9 cellular contexts compared by ENCODE assay signal in genomic region chr12:83823386-83824045, GRCh38.
DNase-seq lines count a peak whose midpoint lies in the region; ATAC-seq and TF ChIP-seq lines count a peak whose summit lies in the region.
"Had no signal": no experiment of that assay in that cellular context is flagged by ENCODE, and none has a peak within 500 bp of the region (broad histone marks: within the 10 kb centered on the region; RNA-seq: fewer than 3 reads in every experiment).

No MANE protein-coding gene starts in this region.

- H3K4me3 Mint-ChIP-seq in activated T-helper 1 cell treated with anti-CD3 and anti-CD28 coated beads, Interleukin-12 subunit alpha, Interleukin-12 subunit beta, Interleukin-2, Interleukin-4 antibody, amounts not matched to agents 30 ng/mL and 10 ng/mL and 1 ng/mL, durations not matched to agents 14 hours and 24 hours and 36 hours: no peak overlapping the region

- H3K79me1 ChIP-seq in neuronal stem cell (ENCODE audit: low read depth, low read length): no peaks in the 10 kb centered on the region

- H2BK12ac ChIP-seq in neuronal stem cell (ENCODE audit: low read length): no peak overlapping the region

- DNase-seq in NCI-H1417 (lab: John Stamatoyannopoulos, UW) (peak; percentile 16 to 73 (median 36)), NCI-H1417 treated with DMSO at 0.1 percent for 48 hours (lab: John Stamatoyannopoulos, UW) (no peak), colonic mucosa (peak; percentile 20), neuronal stem cell (ENCODE audit: low spot score) (peak; percentile 32)
- no peak for DNase-seq in activated T-helper 1 cell treated with anti-CD3 and anti-CD28 coated beads, Interleukin-12 subunit alpha, Interleukin-12 subunit beta, Interleukin-2, Interleukin-4 antibody, amounts not matched to agents 30 ng/mL and 10 ng/mL and 1 ng/mL, durations not matched to agents 14 hours and 24 hours and 36 hours (ENCODE audit: low spot score)

- H3K18ac ChIP-seq in neuronal stem cell (ENCODE audit: low read length): peak overlapping the region; percentile 88

- H3F3A ChIP-seq in OCI-LY1 (ENCODE audit: insufficient read depth, low read length): no peaks in the 10 kb centered on the region

- no peak overlapping the region for H3K4ac ChIP-seq in neuronal stem cell (ENCODE audit: low read length)

- no peak overlapping the region for H3K27ac ChIP-seq in OCI-LY1 (ENCODE audit: low read depth, low read length, poor library complexity, severe bottlenecking)
- no peak overlapping the region for H3K27ac ChIP-seq in colonic mucosa
- H3K27ac ChIP-seq in neuronal stem cell (replicated peaks; ENCODE audit: low read length): no peak overlapping the region
- H3K27ac ChIP-seq: neutrophil had no signal

- H3K9ac ChIP-seq in OCI-LY1 (ENCODE audit: low read length): no peak overlapping the region
- no peak overlapping the region for H3K9ac ChIP-seq in colonic mucosa (ENCODE audit: low read depth in 2 of 2, low read length in 2 of 2)
- H3K9ac ChIP-seq in neuronal stem cell (ENCODE audit: low read depth, low read length, poor library complexity): no peak overlapping the region

- no peaks in the 10 kb centered on the region for H3K9me2 ChIP-seq in OCI-LY1 (ENCODE audit: low read depth, low read length)

- no peak overlapping the region for H4K8ac ChIP-seq in neuronal stem cell (ENCODE audit: low read depth, low read length)

- no peak overlapping the region for H3K14ac ChIP-seq in neuronal stem cell (ENCODE audit: low read length)

- no peaks in the 10 kb centered on the region for H4K20me1 ChIP-seq in OCI-LY1 (ENCODE audit: insufficient read depth, low read length)

- intact Hi-C loops in colonic mucosa (cut with DNase I): loop anchor here (10.0 kb wide), 1 partner anchor 1139 kb away; the partner anchor contains the start of gene TMTC2
- intact Hi-C loops in activated T-helper 1 cell treated with anti-CD3 and anti-CD28 coated beads, Interleukin-12 subunit alpha, Interleukin-12 subunit beta, Interleukin-2, Interleukin-4 antibody, amounts not matched to agents 30 ng/mL and 10 ng/mL and 1 ng/mL, durations not matched to agents 14 hours and 24 hours and 36 hours (cut with micrococcal nuclease): loop anchor here (1.0 to 10.0 kb wide), 4 partner anchors 681 to 1297 kb away; no protein-coding TSS in a partner anchor

- peak; percentile 92 for ATAC-seq in GM19452 (IDR thresholded peaks at IDR 0.05; ENCODE audit: unreplicated experiment)
- peak; percentile 93 for ATAC-seq in HG03280 (IDR thresholded peaks at IDR 0.05; ENCODE audit: unreplicated experiment)

- H3K4me3 ChIP-seq in OCI-LY1 (ENCODE audit: low read depth, low read length, poor library complexity, severe bottlenecking) (no peak overlapping the region), colonic mucosa (no peak overlapping the region), neuronal stem cell (ENCODE audit: low read length in 2 of 2) (no peak overlapping the region)

- no CpG with 5 or more reads among the region's 8 CpGs for WGBS in neuronal stem cell (ENCODE audit: extremely low coverage in 2 of 2, insufficient read length in 2 of 2, insufficient replicate concordance in 1 of 2), 2 donors

- no peak overlapping the region for H4K91ac ChIP-seq in neuronal stem cell (ENCODE audit: low read depth, low read length, poor library complexity)

- no peak overlapping the region for H2BK5ac ChIP-seq in neuronal stem cell (ENCODE audit: low read length)

- no peaks in the 10 kb centered on the region for H3K36me3 Mint-ChIP-seq in activated T-helper 1 cell treated with anti-CD3 and anti-CD28 coated beads, Interleukin-12 subunit alpha, Interleukin-12 subunit beta, Interleukin-2, Interleukin-4 antibody, amounts not matched to agents 30 ng/mL and 10 ng/mL and 1 ng/mL, durations not matched to agents 14 hours and 24 hours and 36 hours (ENCODE audit: low read depth)

- H3K27me3 Mint-ChIP-seq in activated T-helper 1 cell treated with anti-CD3 and anti-CD28 coated beads, Interleukin-12 subunit alpha, Interleukin-12 subunit beta, Interleukin-2, Interleukin-4 antibody, amounts not matched to agents 30 ng/mL and 10 ng/mL and 1 ng/mL, durations not matched to agents 14 hours and 24 hours and 36 hours (ENCODE audit: insufficient read depth): no peaks in the 10 kb centered on the region

- H3K36me3 ChIP-seq in OCI-LY1 (ENCODE audit: insufficient read depth, low read length): no peaks in the 10 kb centered on the region
- no peaks in the 10 kb centered on the region for H3K36me3 ChIP-seq in colonic mucosa
- no peaks in the 10 kb centered on the region for H3K36me3 ChIP-seq in neuronal stem cell (replicated peaks in 1 of 2; ENCODE audit: control insufficient read depth in 2 of 2, insufficient read depth in 2 of 2, low read length in 2 of 2)
- H3K36me3 ChIP-seq: neutrophil had no signal

- H2BK120ac ChIP-seq in neuronal stem cell (ENCODE audit: low read depth, low read length): no peak overlapping the region

- H3K23ac ChIP-seq in neuronal stem cell (ENCODE audit: low read depth, low read length, poor library complexity): peak overlapping the region; percentile 85

- H2AK5ac ChIP-seq in neuronal stem cell (ENCODE audit: low read depth, low read length): no peak overlapping the region

- no peak overlapping the region for H3K4me2 ChIP-seq in OCI-LY1 (ENCODE audit: low read length)
- H3K4me2 ChIP-seq in neuronal stem cell (ENCODE audit: insufficient read depth, low read length, poor library complexity, severe bottlenecking): no peak overlapping the region

- H3K27me3 ChIP-seq in OCI-LY1 (ENCODE audit: insufficient read depth, low read length) (no peaks in the 10 kb centered on the region), colonic mucosa (no peaks in the 10 kb centered on the region), neuronal stem cell (ENCODE audit: control insufficient read depth in 3 of 3, insufficient read depth in 3 of 3, low read depth in 1 of 3, low read length in 3 of 3) (no peaks in the 10 kb centered on the region)
- H3K27me3 ChIP-seq: neutrophil had no signal

- no peaks in the 10 kb centered on the region for H3K4me1 Mint-ChIP-seq in activated T-helper 1 cell treated with anti-CD3 and anti-CD28 coated beads, Interleukin-12 subunit alpha, Interleukin-12 subunit beta, Interleukin-2, Interleukin-4 antibody, amounts not matched to agents 30 ng/mL and 10 ng/mL and 1 ng/mL, durations not matched to agents 14 hours and 24 hours and 36 hours (ENCODE audit: low read depth)

- H2AFZ ChIP-seq in OCI-LY1 (ENCODE audit: low read length): no peak overlapping the region
- peak overlapping the region; percentile 12 for H2AFZ ChIP-seq in neuronal stem cell (ENCODE audit: low read length)

- H3K27ac Mint-ChIP-seq in activated T-helper 1 cell treated with anti-CD3 and anti-CD28 coated beads, Interleukin-12 subunit alpha, Interleukin-12 subunit beta, Interleukin-2, Interleukin-4 antibody, amounts not matched to agents 30 ng/mL and 10 ng/mL and 1 ng/mL, durations not matched to agents 14 hours and 24 hours and 36 hours: no peak overlapping the region

- no peaks in the 10 kb centered on the region for H3K79me2 ChIP-seq in OCI-LY1 (ENCODE audit: insufficient read depth, low read length)

- no peaks in the 10 kb centered on the region for H3K9me3 Mint-ChIP-seq in activated T-helper 1 cell treated with anti-CD3 and anti-CD28 coated beads, Interleukin-12 subunit alpha, Interleukin-12 subunit beta, Interleukin-2, Interleukin-4 antibody, amounts not matched to agents 30 ng/mL and 10 ng/mL and 1 ng/mL, durations not matched to agents 14 hours and 24 hours and 36 hours

- no peaks in the 10 kb centered on the region for H3K4me1 ChIP-seq in OCI-LY1 (ENCODE audit: insufficient read depth, low read length, severe bottlenecking)
- H3K4me1 ChIP-seq in colonic mucosa: no peaks in the 10 kb centered on the region
- H3K4me1 ChIP-seq in neuronal stem cell (ENCODE audit: control insufficient read depth in 2 of 2, insufficient read depth in 1 of 2, low read depth in 1 of 2, low read length in 2 of 2): no peaks in the 10 kb centered on the region

- no peak overlapping the region for H2BK15ac ChIP-seq in neuronal stem cell (ENCODE audit: low read length)

- no peaks in the 10 kb centered on the region for H3K9me3 ChIP-seq in OCI-LY1 (ENCODE audit: low read length)
- no peaks in the 10 kb centered on the region for H3K9me3 ChIP-seq in colonic mucosa
- H3K9me3 ChIP-seq in neuronal stem cell (replicated peaks in 1 of 2; ENCODE audit: control insufficient read depth in 2 of 2, insufficient read depth in 1 of 2, low read depth in 1 of 2, low read length in 2 of 2): peaks cover 0 to 6% of the 10 kb centered on the region in 2 donors
- H3K9me3 ChIP-seq: neutrophil had no signal

- peak; percentile 80 for TF ChIP-seq CTCF in OCI-LY1 (IDR thresholded peaks at IDR 0.05; ENCODE audit: low read length)
- no peak for TF ChIP-seq CTCF in colonic mucosa (IDR thresholded peaks at IDR 0.05)

Comparison
In these comparisons a context has a peak if more than half of its experiments do, and no peak if none do; other contexts are left out.
1. DNase-seq: peak in NCI-H1417 (3 of 3), colonic mucosa (single experiment) and neuronal stem cell (single experiment); none in NCI-H1417 treated with DMSO at 0.1 percent for 48 hours (single experiment) and activated T-helper 1 cell treated with anti-CD3 and anti-CD28 coated beads, Interleukin-12 subunit alpha, Interleukin-12 subunit beta, Interleukin-2, Interleukin-4 antibody, amounts not matched to agents 30 ng/mL and 10 ng/mL and 1 ng/mL, durations not matched to agents 14 hours and 24 hours and 36 hours (single experiment).